ENCODE assay signal across 22 cellular contexts in the genomic region with DNA sequence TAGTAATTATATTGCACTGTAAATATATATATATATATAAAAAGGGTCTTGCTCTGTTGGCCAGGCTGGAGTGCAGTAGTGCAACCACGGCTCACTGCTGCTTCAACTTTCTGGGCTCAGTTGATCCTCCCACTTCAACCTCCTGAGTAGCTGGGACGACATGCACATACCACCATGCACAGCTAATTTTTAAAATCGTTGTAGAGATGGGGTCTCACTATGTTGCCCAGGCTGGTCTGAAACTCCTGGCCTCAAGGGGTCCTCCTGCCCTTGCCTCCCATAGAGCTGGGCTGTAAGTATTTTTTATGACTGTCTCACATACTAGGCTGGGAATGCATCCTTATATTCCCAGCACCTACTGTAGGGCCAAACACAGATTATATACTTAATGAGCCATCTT. TPM values are rescaled to one million over a fixed set of nuclear protein-coding genes. Genes with fewer than 3 reads are reported as not detected.
DNase-seq lines count a peak whose midpoint lies in the region; ATAC-seq and TF ChIP-seq lines count a peak whose summit lies in the region.
"Had no signal": no experiment of that assay in that cellular context is flagged by ENCODE, and none has a peak within 500 bp of the region (broad histone marks: within the 10 kb centered on the region; RNA-seq: fewer than 3 reads in every experiment).

No MANE protein-coding gene starts in this region.

- POLR2A ChIA-PET in HEK293 (lab: Yijun Ruan, JAX): interaction anchor here (0.6 kb wide), 1 partner anchor 212 kb away, joined by 6 read pairs; no protein-coding TSS in a partner anchor

- no peaks in the 10 kb centered on the region for H3K4me1 ChIP-seq in HEK293 (ENCODE audit: control insufficient read depth, insufficient read depth, low read length)
- H3K4me1 ChIP-seq in neuronal stem cell (ENCODE audit: control insufficient read depth in 2 of 2, insufficient read depth in 1 of 2, low read depth in 1 of 2, low read length in 2 of 2): no peaks in the 10 kb centered on the region
- H3K4me1 ChIP-seq: BE2C; BLaER1 treated with 17β-estradiol and CSF1 and Interleukin-3, amounts not matched to agents 10 nM and 100 nM had no signal

- no peak overlapping the region for H4K91ac ChIP-seq in neuronal stem cell (ENCODE audit: low read depth, low read length, poor library complexity)

- ATAC-seq in GM19023 (IDR thresholded peaks at IDR 0.05; ENCODE audit: unreplicated experiment) (no peak), HG03457 (IDR thresholded peaks at IDR 0.05; ENCODE audit: unreplicated experiment) (no peak)
- ATAC-seq: GM12878 had no signal

- H3K79me1 ChIP-seq in neuronal stem cell (ENCODE audit: low read depth, low read length): no peaks in the 10 kb centered on the region

- H2AK5ac ChIP-seq in neuronal stem cell (ENCODE audit: low read depth, low read length): no peak overlapping the region

- peak overlapping the region; percentile 26 for H3K27ac Mint-ChIP-seq in activated T-cell treated with anti-CD3 and anti-CD28 coated beads, Interleukin-2, amount 50 U/mL, for 24 hours
- H3K27ac Mint-ChIP-seq: CD4-positive, alpha-beta T cell had no signal

- no peak overlapping the region for H2AFZ ChIP-seq in neuronal stem cell (ENCODE audit: low read length)

- no peak for TF ChIP-seq CTCF in HEK293 (tag by site-specific recombination; IDR thresholded peaks at IDR 0.05)

- H3K4me3 ChIP-seq in HEK293 (ENCODE audit: low read depth, low read length): no peak overlapping the region
- no peak overlapping the region for H3K4me3 ChIP-seq in neuronal stem cell (ENCODE audit: low read length in 2 of 2)
- H3K4me3 ChIP-seq: BLaER1 treated with 17β-estradiol and CSF1 and Interleukin-3, amounts not matched to agents 10 nM and 100 nM; GM12878 had no signal

- H2BK12ac ChIP-seq in neuronal stem cell (ENCODE audit: low read length): no peak overlapping the region

- H2BK120ac ChIP-seq in neuronal stem cell (ENCODE audit: low read depth, low read length): no peak overlapping the region

- H3K18ac ChIP-seq in neuronal stem cell (ENCODE audit: low read length): no peak overlapping the region

- no peak overlapping the region for H2BK5ac ChIP-seq in neuronal stem cell (ENCODE audit: low read length)

- no peaks in the 10 kb centered on the region for H3K9me3 Mint-ChIP-seq in activated T-cell treated with anti-CD3 and anti-CD28 coated beads, Interleukin-2, amount 50 U/mL, for 24 hours
- H3K9me3 Mint-ChIP-seq: CD14-positive monocyte; CD4-positive, alpha-beta T cell; CD8-positive, alpha-beta memory T cell had no signal

- no peak overlapping the region for H3K4me3 Mint-ChIP-seq in activated T-cell treated with anti-CD3 and anti-CD28 coated beads, Interleukin-2, amount 50 U/mL, for 24 hours
- H3K4me3 Mint-ChIP-seq: CD14-positive monocyte; CD4-positive, alpha-beta T cell; CD8-positive, alpha-beta memory T cell had no signal

- H3K14ac ChIP-seq in neuronal stem cell (ENCODE audit: low read length): no peak overlapping the region

- H3K4ac ChIP-seq in neuronal stem cell (ENCODE audit: low read length): no peak overlapping the region

- H3K4me2 ChIP-seq in neuronal stem cell (ENCODE audit: insufficient read depth, low read length, poor library complexity, severe bottlenecking): no peak overlapping the region
- H3K4me2 ChIP-seq: BLaER1 treated with 17β-estradiol and CSF1 and Interleukin-3, amounts not matched to agents 10 nM and 100 nM had no signal

- H3K27ac ChIP-seq in HEK293 (ENCODE audit: extremely low read depth, low read depth, low read length): no peak overlapping the region
- H3K27ac ChIP-seq in neuronal stem cell (replicated peaks; ENCODE audit: low read length): no peak overlapping the region
- H3K27ac ChIP-seq: 22Rv1; BLaER1 treated with 17β-estradiol and CSF1 and Interleukin-3, amounts not matched to agents 10 nM and 100 nM had no signal

- WGBS in neuronal stem cell (ENCODE audit: extremely low coverage in 2 of 2, insufficient read length in 2 of 2, insufficient replicate concordance in 1 of 2), 2 donors: no CpG with 5 or more reads among the region's 3 CpGs

- peaks cover 0 to 3% (median 0%) of the 10 kb centered on the region in 3 experiments for H3K27me3 ChIP-seq in neuronal stem cell (ENCODE audit: control insufficient read depth in 3 of 3, insufficient read depth in 3 of 3, low read depth in 1 of 3, low read length in 3 of 3)
- H3K27me3 ChIP-seq: BE2C; BLaER1 treated with 17β-estradiol and CSF1 and Interleukin-3, amounts not matched to agents 10 nM and 100 nM had no signal

- CTCF ChIA-PET in HEK293 (lab: Yijun Ruan, JAX): interaction anchor here (0.6 to 0.8 kb wide), 2 partner anchors 106 to 225 kb away, joined by 4 read pairs; no protein-coding TSS in a partner anchor

- no peaks in the 10 kb centered on the region for H3K36me3 ChIP-seq in HEK293 (ENCODE audit: control insufficient read depth in 2 of 2, insufficient read depth in 1 of 2, low read length in 2 of 2)
- H3K36me3 ChIP-seq in neuronal stem cell (replicated peaks in 1 of 2; ENCODE audit: control insufficient read depth in 2 of 2, insufficient read depth in 2 of 2, low read length in 2 of 2): peaks cover 0 to 18% of the 10 kb centered on the region in 2 donors

- H3K9ac ChIP-seq in neuronal stem cell (ENCODE audit: low read depth, low read length, poor library complexity): peak overlapping the region; percentile 44
- H3K9ac ChIP-seq: BLaER1 treated with 17β-estradiol and CSF1 and Interleukin-3, amounts not matched to agents 10 nM and 100 nM had no signal

- no peak overlapping the region for H3K23ac ChIP-seq in neuronal stem cell (ENCODE audit: low read depth, low read length, poor library complexity)

- no peak for DNase-seq in activated T-cell treated with anti-CD3 and anti-CD28 coated beads, Interleukin-2, amount 50 U/mL, for 24 hours
- no peak for DNase-seq in activated T-cell treated with anti-CD3 and anti-CD28 coated beads for 4 hours
- DNase-seq in neuronal stem cell (ENCODE audit: low spot score): no peak
- DNase-seq in NCI-H1417 treated with DMSO at 0.1 percent for 48 hours (lab: John Stamatoyannopoulos, UW): no peak
- DNase-seq: ACHN; AML-193; BE2C; CD4-positive, alpha-beta T cell; CD8-positive, alpha-beta memory T cell; DMS 273 treated with DMSO at 0.1 percent for 48 hours; DMS79; GDM1; GOT3; H7; HCEC 1CT had no signal

- peaks cover 89% of the 10 kb centered on the region for H3K36me3 Mint-ChIP-seq in activated T-cell treated with anti-CD3 and anti-CD28 coated beads, Interleukin-2, amount 50 U/mL, for 24 hours (ENCODE audit: low read depth)

- no peak overlapping the region for H4K8ac ChIP-seq in neuronal stem cell (ENCODE audit: low read depth, low read length)

- no peak overlapping the region for H2BK15ac ChIP-seq in neuronal stem cell (ENCODE audit: low read length)

- no peaks in the 10 kb centered on the region for H3K27me3 Mint-ChIP-seq in activated T-cell treated with anti-CD3 and anti-CD28 coated beads, Interleukin-2, amount 50 U/mL, for 24 hours
- H3K27me3 Mint-ChIP-seq: CD4-positive, alpha-beta T cell; CD8-positive, alpha-beta memory T cell had no signal

- peaks cover 9% of the 10 kb centered on the region for H3K4me1 Mint-ChIP-seq in activated T-cell treated with anti-CD3 and anti-CD28 coated beads, Interleukin-2, amount 50 U/mL, for 24 hours (ENCODE audit: low read depth)
- H3K4me1 Mint-ChIP-seq: CD14-positive monocyte had no signal

- no peaks in the 10 kb centered on the region for H3K9me3 ChIP-seq in HEK293 (ENCODE audit: control insufficient read depth, insufficient read depth, low read depth, low read length)
- H3K9me3 ChIP-seq in neuronal stem cell (replicated peaks in 1 of 2; ENCODE audit: control insufficient read depth in 2 of 2, insufficient read depth in 1 of 2, low read depth in 1 of 2, low read length in 2 of 2): no peaks in the 10 kb centered on the region
- H3K9me3 ChIP-seq: BE2C had no signal

TF ChIP-seq in HEK293, 187 proteins besides CTCF, POLR2A, EP300 and RAD21 (continues in another document):
- TF ChIP-seq ZNF23 (tag by site-specific recombination; IDR thresholded peaks at IDR 0.05; ENCODE audit: borderline replicate concordance): no peak
- TF ChIP-seq ZNF121 (tag by site-specific recombination; IDR thresholded peaks at IDR 0.05): peak; percentile 46; the same call in 1 of the 2 replicates
- TF ChIP-seq, protein P1, sequence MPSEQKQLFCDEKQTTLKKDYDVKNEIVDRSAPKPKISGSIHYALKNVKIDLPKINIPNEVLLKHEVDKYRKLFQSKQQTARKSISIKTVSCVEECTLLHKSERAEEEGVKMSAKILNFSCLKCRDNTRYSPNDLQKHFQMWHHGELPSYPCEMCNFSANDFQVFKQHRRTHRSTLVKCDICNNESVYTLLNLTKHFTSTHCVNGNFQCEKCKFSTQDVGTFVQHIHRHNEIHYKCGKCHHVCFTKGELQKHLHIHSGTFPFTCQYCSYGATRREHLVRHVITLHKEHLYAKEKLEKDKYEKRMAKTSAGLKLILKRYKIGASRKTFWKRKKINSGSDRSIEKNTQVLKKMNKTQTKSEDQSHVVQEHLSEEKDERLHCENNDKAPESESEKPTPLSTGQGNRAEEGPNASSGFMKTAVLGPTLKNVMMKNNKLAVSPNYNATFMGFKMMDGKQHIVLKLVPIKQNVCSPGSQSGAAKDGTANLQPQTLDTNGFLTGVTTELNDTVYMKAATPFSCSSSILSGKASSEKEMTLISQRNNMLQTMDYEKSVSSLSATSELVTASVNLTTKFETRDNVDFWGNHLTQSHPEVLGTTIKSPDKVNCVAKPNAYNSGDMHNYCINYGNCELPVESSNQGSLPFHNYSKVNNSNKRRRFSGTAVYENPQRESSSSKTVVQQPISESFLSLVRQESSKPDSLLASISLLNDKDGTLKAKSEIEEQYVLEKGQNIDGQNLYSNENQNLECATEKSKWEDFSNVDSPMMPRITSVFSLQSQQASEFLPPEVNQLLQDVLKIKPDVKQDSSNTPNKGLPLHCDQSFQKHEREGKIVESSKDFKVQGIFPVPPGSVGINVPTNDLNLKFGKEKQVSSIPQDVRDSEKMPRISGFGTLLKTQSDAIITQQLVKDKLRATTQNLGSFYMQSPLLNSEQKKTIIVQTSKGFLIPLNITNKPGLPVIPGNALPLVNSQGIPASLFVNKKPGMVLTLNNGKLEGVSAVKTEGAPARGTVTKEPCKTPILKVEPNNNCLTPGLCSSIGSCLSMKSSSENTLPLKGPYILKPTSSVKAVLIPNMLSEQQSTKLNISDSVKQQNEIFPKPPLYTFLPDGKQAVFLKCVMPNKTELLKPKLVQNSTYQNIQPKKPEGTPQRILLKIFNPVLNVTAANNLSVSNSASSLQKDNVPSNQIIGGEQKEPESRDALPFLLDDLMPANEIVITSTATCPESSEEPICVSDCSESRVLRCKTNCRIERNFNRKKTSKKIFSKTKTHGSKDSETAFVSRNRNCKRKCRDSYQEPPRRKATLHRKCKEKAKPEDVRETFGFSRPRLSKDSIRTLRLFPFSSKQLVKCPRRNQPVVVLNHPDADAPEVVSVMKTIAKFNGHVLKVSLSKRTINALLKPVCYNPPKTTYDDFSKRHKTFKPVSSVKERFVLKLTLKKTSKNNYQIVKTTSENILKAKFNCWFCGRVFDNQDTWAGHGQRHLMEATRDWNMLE (tag by site-specific recombination; conservative IDR thresholded peaks at IDR 0.05; ENCODE audit: low read depth): no peak
- no peak for TF ChIP-seq ZNF660 (tag by site-specific recombination; IDR thresholded peaks at IDR 0.05)

RNA-seq across cellular contexts. Expression of gene PSMD5, which starts 11.9 kb away (rescaled TPM):
- 21.7 TPM for polyA plus RNA-seq in neuronal stem cell (2013, experiment 1 of 2)
- 21.8 TPM for polyA plus RNA-seq in neuronal stem cell (2013, experiment 2 of 2)

RNA-seq across cellular contexts. Expression of gene FBXW2, which starts 37.6 kb away (rescaled TPM):
- 22.3 TPM for polyA plus RNA-seq in neuronal stem cell (2013, experiment 1 of 2)
- polyA plus RNA-seq in neuronal stem cell (2013, experiment 2 of 2): 23.1 TPM

RNA-seq across cellular contexts. Expression of gene PHF19, which starts 46.1 kb away (rescaled TPM):
- 24.6 TPM for polyA plus RNA-seq in neuronal stem cell (2013, experiment 1 of 2)
- polyA plus RNA-seq in neuronal stem cell (2013, experiment 2 of 2): 23.4 TPM
